Comparison of ENCODE assay signal across 28 cellular contexts in genomic region chr12:116918464-116918863, GRCh38. TPM values are rescaled to one million over a fixed set of nuclear protein-coding genes. Genes with fewer than 3 reads are reported as not detected.
DNase-seq lines count a peak whose midpoint lies in the region; ATAC-seq, FAIRE-seq and TF ChIP-seq lines count a peak whose summit lies in the region.
"Had no signal": no experiment of that assay in that cellular context is flagged by ENCODE, and none has a peak within 500 bp of the region (broad histone marks: within the 10 kb centered on the region; RNA-seq: fewer than 3 reads in every experiment).

No MANE protein-coding gene starts in this region.

- no peaks in the 10 kb centered on the region for H3K27me3 ChIP-seq in BLaER1
- no peaks in the 10 kb centered on the region for H3K27me3 ChIP-seq in endodermal cell (ENCODE audit: control insufficient read depth, insufficient read depth, low read length, poor library complexity, severe bottlenecking)
- H3K27me3 ChIP-seq in small intestine (ENCODE audit: control insufficient read depth in 2 of 2, insufficient read depth in 2 of 2, low read length in 2 of 2), result no peaks in the 10 kb centered on the region
- H3K27me3 ChIP-seq: cardiac muscle cell, testis had no signal

- DNase-seq in DMS53 treated with DMSO at 0.1 percent for 48 hours (lab: John Stamatoyannopoulos, UW; ENCODE audit: unreplicated experiment) (peak; percentile 63), NCI-H82 treated with DMSO at 0.1 percent for 48 hours (lab: John Stamatoyannopoulos, UW; ENCODE audit: unreplicated experiment) (peak; percentile 36), endodermal cell (no peak), NCI-H1694 (lab: John Stamatoyannopoulos, UW) (no peak), small intestine (no peak)
- no peak for DNase-seq in activated naive CD4-positive, alpha-beta T cell treated with anti-CD3 and anti-CD28 coated beads, Interleukin-2, amount 50 U/mL, for 72 hours (ENCODE audit: low spot score in 2 of 2)
- DNase-seq: activated naive CD4-positive, alpha-beta T cell treated with Interleukin-2 at 50 U/mL for 16 hours; activated T-cell treated with anti-CD3 and anti-CD28 coated beads, Interleukin-2, amount 50 U/mL, for 4 hours; anterior cingulate cortex; Caco-2; glutamatergic neuron; left cardiac atrium; mesenchymal stem cell; NCI-H187 treated with DMSO at 0.1 percent for 48 hours; NCI-H226; NK-92 treated with Interleukin-12 subunit alpha and Interleukin-12 subunit beta, amount 100 ng/mL, for 24 hours; nucleus accumbens; SK-N-SH; stimulated activated CD4-positive, alpha-beta T cell treated with anti-CD3 and anti-CD28 coated beads, Interleukin-2, amount 100 ng/mL, for 48 hours; stimulated activated naive B cell treated with anti-CD40 and anti-IgM and Interleukin-4, amounts not matched to agents 10 μg/mL and 1 μg/mL and 100 μg/mL, for 72 hours; T-helper 9 cell; testis had no signal

- H3K4me1 Mint-ChIP-seq in endodermal cell, result peaks cover 60% of the 10 kb centered on the region

- H3K36me3 ChIP-seq in BLaER1 (peaks cover 31% of the 10 kb centered on the region), endodermal cell (ENCODE audit: control insufficient read depth, insufficient read depth, low read length) (peaks cover 14% of the 10 kb centered on the region), small intestine (ENCODE audit: control insufficient read depth in 2 of 2, insufficient read depth in 2 of 2, low read length in 2 of 2) (no peaks in the 10 kb centered on the region)
- H3K36me3 ChIP-seq: cardiac muscle cell had no signal

- peak overlapping the region; percentile 83 for H3K27ac Mint-ChIP-seq in endodermal cell
- no peak overlapping the region for H3K27ac Mint-ChIP-seq in activated naive CD4-positive, alpha-beta T cell treated with anti-CD3 and anti-CD28 coated beads, Interleukin-2, amount 50 U/mL, for 72 hours
- H3K27ac Mint-ChIP-seq: stimulated activated naive B cell treated with anti-CD40 and anti-IgM and Interleukin-4, amounts not matched to agents 10 μg/mL and 1 μg/mL and 100 μg/mL, for 72 hours had no signal

- peaks cover 29% of the 10 kb centered on the region for H3K36me3 Mint-ChIP-seq in endodermal cell (ENCODE audit: low read depth)
- peaks cover 0 to 21% of the 10 kb centered on the region in 2 donors for H3K36me3 Mint-ChIP-seq in activated naive CD4-positive, alpha-beta T cell treated with anti-CD3 and anti-CD28 coated beads, Interleukin-2, amount 50 U/mL, for 72 hours

- no peak for TF ChIP-seq CTCF in endodermal cell (conservative IDR thresholded peaks at IDR 0.05)

- peaks cover 92% of the 10 kb centered on the region for H4K20me1 ChIP-seq in BLaER1

- FAIRE-seq in small intestine (lab: Jason Lieb, UNC), result no peak
- FAIRE-seq: endometrium, RCC 7860 had no signal

- H3K9me3 Mint-ChIP-seq in endodermal cell, result no peaks in the 10 kb centered on the region
- no peaks in the 10 kb centered on the region for H3K9me3 Mint-ChIP-seq in activated naive CD4-positive, alpha-beta T cell treated with anti-CD3 and anti-CD28 coated beads, Interleukin-2, amount 50 U/mL, for 72 hours
- H3K9me3 Mint-ChIP-seq: activated T-cell treated with anti-CD3 and anti-CD28 coated beads, Interleukin-2, amount 50 U/mL, for 4 hours; stimulated activated naive B cell treated with anti-CD40 and anti-IgM and Interleukin-4, amounts not matched to agents 10 μg/mL and 1 μg/mL and 100 μg/mL, for 72 hours had no signal

- WGBS in endodermal cell (ENCODE audit: insufficient coverage in 1 of 2, insufficient read length in 1 of 2), 2 experiments, result 89 to 96% methylated on average over 1 to 2 of the region's 2 CpGs
- 93 to 95% (median 94%) methylated on average over 2 of the region's 2 CpGs for WGBS in small intestine, 3 donors

- H3K27ac ChIP-seq in BLaER1 (no peak overlapping the region), endodermal cell (ENCODE audit: low read depth, low read length) (no peak overlapping the region), small intestine (ENCODE audit: low read depth in 1 of 2, low read length in 1 of 2) (no peak overlapping the region)
- H3K27ac ChIP-seq: cardiac muscle cell, testis had no signal

- H3K4me3 ChIP-seq in BLaER1 (no peak overlapping the region), endodermal cell (ENCODE audit: low read length) (peak overlapping the region; percentile 3), small intestine (ENCODE audit: low read depth in 1 of 2, low read length in 2 of 2) (no peak overlapping the region)
- H3K4me3 ChIP-seq: cardiac muscle cell, smooth muscle cell, testis had no signal

- no peak for ATAC-seq in activated naive CD4-positive, alpha-beta T cell treated with anti-CD3 and anti-CD28 coated beads, Interleukin-2, amount 50 U/mL, for 72 hours
- ATAC-seq: activated T-cell treated with anti-CD3 and anti-CD28 coated beads, Interleukin-2, amount 50 U/mL, for 4 hours; left cardiac atrium had no signal

- H3K9me3 ChIP-seq in BLaER1 (no peaks in the 10 kb centered on the region), endodermal cell (ENCODE audit: control insufficient read depth, low read length) (no peaks in the 10 kb centered on the region), small intestine (ENCODE audit: control insufficient read depth, low read depth) (no peaks in the 10 kb centered on the region)
- H3K9me3 ChIP-seq: Caco-2, SK-N-SH, testis had no signal

- no peaks in the 10 kb centered on the region for H3K27me3 Mint-ChIP-seq in endodermal cell (ENCODE audit: insufficient read depth)
- H3K27me3 Mint-ChIP-seq: stimulated activated naive B cell treated with anti-CD40 and anti-IgM and Interleukin-4, amounts not matched to agents 10 μg/mL and 1 μg/mL and 100 μg/mL, for 72 hours had no signal

- H3K4me1 ChIP-seq in BLaER1 (peaks cover 53% of the 10 kb centered on the region), endodermal cell (ENCODE audit: control insufficient read depth, insufficient read depth, low read length) (peaks cover 17% of the 10 kb centered on the region), small intestine (ENCODE audit: control insufficient read depth in 2 of 2, insufficient read depth in 1 of 2, low read depth in 1 of 2, low read length in 1 of 2) (peaks cover 3 to 5% of the 10 kb centered on the region in 2 donors)
- H3K4me1 ChIP-seq: testis had no signal

- H3K4me2 ChIP-seq in BLaER1, result peak overlapping the region; percentile 77
- H3K4me2 ChIP-seq: SK-N-SH, smooth muscle cell had no signal

- H3K9ac ChIP-seq in BLaER1 (no peak overlapping the region), endodermal cell (ENCODE audit: extremely low read depth, low read length, poor library complexity, severe bottlenecking) (no peak overlapping the region)
- H3K9ac ChIP-seq: SK-N-SH had no signal

- peak overlapping the region; percentile 33 for H3K4me3 Mint-ChIP-seq in endodermal cell
- H3K4me3 Mint-ChIP-seq: activated T-cell treated with anti-CD3 and anti-CD28 coated beads, Interleukin-2, amount 50 U/mL, for 4 hours; stimulated activated naive B cell treated with anti-CD40 and anti-IgM and Interleukin-4, amounts not matched to agents 10 μg/mL and 1 μg/mL and 100 μg/mL, for 72 hours had no signal

RNA-seq across cellular contexts. Expression of gene FBXW8, which starts 7.7 kb away (rescaled TPM):
- 10 to 100 TPM; 26.1 to 34.7 TPM for total RNA-seq in endodermal cell
- polyA plus RNA-seq in endodermal cell (2013, experiment 1 of 2), result 19.8 TPM
- polyA plus RNA-seq in endodermal cell (2013, experiment 2 of 2), result 19.2 TPM
- 1 to 10 TPM; 1.1 to 5.6 (median 1.4) TPM for polyA plus RNA-seq in small intestine
- total RNA-seq in activated naive CD4-positive, alpha-beta T cell treated with anti-CD3 and anti-CD28 coated beads, Interleukin-2, amount 50 U/mL, for 72 hours, result 1 to 10 TPM; 3.1 to 7.4 TPM

RNA-seq across cellular contexts. Expression of gene HRK, which starts 37.2 kb away (rescaled TPM):
- total RNA-seq in endodermal cell, result 1 to 10 TPM; 1.4 to 1.6 TPM
- 1.0 TPM for polyA plus RNA-seq in endodermal cell (2013, experiment 1 of 2)
- 0.54 TPM for polyA plus RNA-seq in endodermal cell (2013, experiment 2 of 2)
- under 1 TPM in 1 of 3 donors, not detected in 2; 0.06 TPM for polyA plus RNA-seq in small intestine
- total RNA-seq in activated naive CD4-positive, alpha-beta T cell treated with anti-CD3 and anti-CD28 coated beads, Interleukin-2, amount 50 U/mL, for 72 hours, result not detected
- total RNA-seq: activated CD8-positive, alpha-beta memory T cell treated with anti-CD3 and anti-CD28 coated beads for 36 hours; activated T-cell treated with anti-CD3 and anti-CD28 coated beads, Interleukin-2, amount 50 U/mL, for 4 hours; cardiac muscle cell had no signal
- polyA plus RNA-seq: smooth muscle cell had no signal

Comparison
In these comparisons a context has a peak if more than half of its experiments do, and no peak if none do; other contexts are left out.
1. DNase-seq: peak in DMS53 treated with DMSO at 0.1 percent for 48 hours (single experiment) and NCI-H82 treated with DMSO at 0.1 percent for 48 hours (single experiment); none in endodermal cell (single experiment), NCI-H1694 (single experiment), small intestine (single experiment) and activated naive CD4-positive, alpha-beta T cell treated with anti-CD3 and anti-CD28 coated beads, Interleukin-2, amount 50 U/mL, for 72 hours (0 of 2).